Comparison of ENCODE assay signal across 12 cellular contexts in genomic region chr5:43773032-43773830, GRCh38.
DNase-seq lines count a peak whose midpoint lies in the region; ATAC-seq, FAIRE-seq and TF ChIP-seq lines count a peak whose summit lies in the region.
"Had no signal": no experiment of that assay in that cellular context is flagged by ENCODE, and none has a peak within 500 bp of the region (broad histone marks: within the 10 kb centered on the region; RNA-seq: fewer than 3 reads in every experiment).

No MANE protein-coding gene starts in this region.

- peak overlapping the region; percentile 77 to 89 for H4K8ac ChIP-seq in IMR-90 (ENCODE audit: low read depth in 2 of 2, low read length in 2 of 2)

- peak overlapping the region; percentile 93 for H3K23ac ChIP-seq in IMR-90 (ENCODE audit: low read depth, low read length)

- no peak overlapping the region for H2AK9ac ChIP-seq in IMR-90 (replicated peaks; ENCODE audit: low read depth, low read length, poor library complexity)

- peak overlapping the region; percentile 85; the same call in 1 of the 2 replicates for H2AK5ac ChIP-seq in IMR-90 (ENCODE audit: low read depth, low read length)

- peak overlapping the region; percentile 81 for H3K14ac ChIP-seq in IMR-90 (replicated peaks; ENCODE audit: low read depth, low read length)

- no peaks in the 10 kb centered on the region for H3K79me1 ChIP-seq in IMR-90 (ENCODE audit: low read depth in 1 of 2, low read length in 2 of 2)

- peak overlapping the region; percentile 56 for H4K5ac ChIP-seq in IMR-90 (ENCODE audit: low read depth, low read length)

- H4K20me1 ChIP-seq in IMR-90 (ENCODE audit: insufficient read depth, low read length) (no peaks in the 10 kb centered on the region), astrocyte (ENCODE audit: insufficient read depth, low read length) (no peaks in the 10 kb centered on the region)

- H3K27ac Mint-ChIP-seq in Caco-2 (ENCODE audit: unreplicated experiment), result peak overlapping the region; percentile 91
- peak overlapping the region; percentile 99 for H3K27ac Mint-ChIP-seq in astrocyte (ENCODE audit: unreplicated experiment)
- H3K27ac Mint-ChIP-seq in natural killer cell treated with Interleukin-12 subunit alpha and Interleukin-12 subunit beta and Interleukin-15 and Interleukin-18, amount 100 ng/mL, for 72 hours, result peak overlapping the region in 1 of 2 donors; percentile 51
- H3K27ac Mint-ChIP-seq: dendritic cell treated with granulocyte-macrophage colony-stimulating factor and Interleukin-4, amounts not matched to agents 40 ng/mL and 50 ng/mL, for 4 days had no signal

- H3K27ac ChIP-seq in IMR-90 (ENCODE audit: insufficient read depth, low read length) (peak overlapping the region; percentile 91), astrocyte (ENCODE audit: low read depth, low read length) (peak overlapping the region; percentile 14)

- intact Hi-C loops in Caco-2 (cut with micrococcal nuclease; ENCODE audit: unreplicated experiment) (no loop called here), IMR-90 (cut with micrococcal nuclease) (loop anchor here (5.0 kb wide), 1 partner anchor 224 kb away; no protein-coding TSS in a partner anchor)

- H3K4me1 ChIP-seq in Caco-2 (peaks cover 15% of the 10 kb centered on the region), IMR-90 (ENCODE audit: control insufficient read depth, insufficient read depth, low read length) (peaks cover 8% of the 10 kb centered on the region), astrocyte (ENCODE audit: insufficient read depth, low read length) (peaks cover 6% of the 10 kb centered on the region)

- no peaks in the 10 kb centered on the region for H3K27me3 ChIP-seq in Caco-2 (replicated peaks; ENCODE audit: control insufficient read depth, insufficient read depth, low read length)
- no peaks in the 10 kb centered on the region for H3K27me3 ChIP-seq in IMR-90 (ENCODE audit: control insufficient read depth, insufficient read depth, low read length)
- H3K27me3 ChIP-seq in astrocyte (ENCODE audit: insufficient read depth, low read length), result no peaks in the 10 kb centered on the region

- dilution Hi-C loops in IMR-90 (cut with HindIII; ENCODE audit: low sequenced_read_pairs, unreplicated experiment), result no loop called here

- peaks cover 12% of the 10 kb centered on the region for H3K4me1 Mint-ChIP-seq in Caco-2 (ENCODE audit: low read depth, unreplicated experiment)
- peaks cover 25% of the 10 kb centered on the region for H3K4me1 Mint-ChIP-seq in astrocyte (ENCODE audit: low read depth, unreplicated experiment)
- no peaks in the 10 kb centered on the region for H3K4me1 Mint-ChIP-seq in natural killer cell treated with Interleukin-12 subunit alpha and Interleukin-12 subunit beta and Interleukin-15 and Interleukin-18, amount 100 ng/mL, for 72 hours (ENCODE audit: low read depth in 2 of 2)

- H2AFZ ChIP-seq in IMR-90 (replicated peaks; ENCODE audit: low read length, poor library complexity), result no peak overlapping the region
- H2AFZ ChIP-seq in astrocyte (ENCODE audit: low read depth, low read length), result peak overlapping the region; percentile 3

- no peak for FAIRE-seq in astrocyte (lab: Jason Lieb, UNC)
- FAIRE-seq: GM12878 had no signal

- H3K4me3 Mint-ChIP-seq in Caco-2 (ENCODE audit: unreplicated experiment), result no peak overlapping the region
- H3K4me3 Mint-ChIP-seq in astrocyte (ENCODE audit: unreplicated experiment), result no peak overlapping the region
- H3K4me3 Mint-ChIP-seq in natural killer cell treated with Interleukin-12 subunit alpha and Interleukin-12 subunit beta and Interleukin-15 and Interleukin-18, amount 100 ng/mL, for 72 hours, result no peak overlapping the region
- H3K4me3 Mint-ChIP-seq: dendritic cell treated with granulocyte-macrophage colony-stimulating factor and Interleukin-4, amounts not matched to agents 40 ng/mL and 50 ng/mL, for 4 days had no signal

- 0% methylated on average over 1 of the region's 4 CpGs; no CpG with 5 or more reads in 1 of the 2 experiments for WGBS in IMR-90 (ENCODE audit: extremely low coverage in 2 of 2, insufficient read length in 1 of 2), 2 experiments

- H3K36me3 ChIP-seq in Caco-2 (ENCODE audit: control insufficient read depth, insufficient read depth, low read length) (no peaks in the 10 kb centered on the region), IMR-90 (ENCODE audit: control insufficient read depth, insufficient read depth, low read length) (no peaks in the 10 kb centered on the region), astrocyte (ENCODE audit: insufficient read depth, low read length) (no peaks in the 10 kb centered on the region)

- H2BK15ac ChIP-seq in IMR-90 (ENCODE audit: low read depth, low read length), result peak overlapping the region; percentile 96; the same call in 2 of the 3 replicates

- no peak for TF ChIP-seq POLR2A in IMR-90 (IDR thresholded peaks at IDR 0.05; ENCODE audit: low read depth, low read length)

- H3K4ac ChIP-seq in IMR-90 (ENCODE audit: low read depth, low read length), result peak overlapping the region; percentile 96

- in situ Hi-C loops in IMR-90 (cut with MboI; ENCODE audit: low sequenced_read_pairs), result no loop called here

- H3K27me3 Mint-ChIP-seq in Caco-2 (ENCODE audit: insufficient read depth, unreplicated experiment) (no peaks in the 10 kb centered on the region), astrocyte (ENCODE audit: low read depth, unreplicated experiment) (no peaks in the 10 kb centered on the region)
- no peaks in the 10 kb centered on the region for H3K27me3 Mint-ChIP-seq in natural killer cell treated with Interleukin-12 subunit alpha and Interleukin-12 subunit beta and Interleukin-15 and Interleukin-18, amount 100 ng/mL, for 72 hours
- H3K27me3 Mint-ChIP-seq: dendritic cell treated with granulocyte-macrophage colony-stimulating factor and Interleukin-4, amounts not matched to agents 40 ng/mL and 50 ng/mL, for 4 days had no signal

- peak overlapping the region; percentile 99 for H2BK20ac ChIP-seq in IMR-90 (ENCODE audit: low read depth, low read length)

- TF ChIP-seq CTCF in Caco-2 (IDR thresholded peaks at IDR 0.05; ENCODE audit: insufficient read depth in 1 of 2, low read depth in 1 of 2, low read length in 1 of 2, severe bottlenecking in 1 of 2, unreplicated experiment in 1 of 2), result no peak
- no peak for TF ChIP-seq CTCF in IMR-90 (conservative IDR thresholded peaks at IDR 0.05; ENCODE audit: low read depth, low read length)
- no peak for TF ChIP-seq CTCF in astrocyte (IDR thresholded peaks at IDR 0.05; ENCODE audit: insufficient read depth, low read depth, low read length)

- POLR2A ChIA-PET in Caco-2 (lab: Charles Lee) (no interaction called here), IMR-90 (lab: Charles Lee; ENCODE audit: unreplicated experiment) (no interaction called here)

- H3K9ac ChIP-seq in IMR-90 (ENCODE audit: low read depth, low read length) (peak overlapping the region; percentile 1), astrocyte (ENCODE audit: low read length) (no peak overlapping the region)

- DNase-seq in Caco-2 (peak in 1 of 2 experiments; percentile 12), IMR-90 (peak; percentile 67), astrocyte (ENCODE audit: low read depth) (peak; percentile 76), lung microvascular endothelial cell (ENCODE audit: low read depth in 2 of 2) (peak; percentile 10 to 61), hypothalamus (lab: John Stamatoyannopoulos, UW) (no peak)
- no peak for DNase-seq in natural killer cell treated with Interleukin-12 subunit alpha and Interleukin-12 subunit beta and Interleukin-15 and Interleukin-18, amount 100 ng/mL, for 72 hours (ENCODE audit: low spot score)
- DNase-seq: activated CD4-positive, alpha-beta T cell treated with anti-CD3 and anti-CD28 coated beads for 4 hours; NCI-H2171 treated with DMSO at 0.1 percent for 48 hours had no signal

- H3K4me2 ChIP-seq in IMR-90 (ENCODE audit: low read depth, low read length) (peak overlapping the region; percentile 54; the same call in 1 of the 2 replicates), astrocyte (ENCODE audit: low read length) (peak overlapping the region; percentile 60)

- no peaks in the 10 kb centered on the region for H3K79me2 ChIP-seq in astrocyte (ENCODE audit: insufficient read depth, low read length)

- ATAC-seq in IMR-90 (ENCODE audit: low read depth) (peak; percentile 48), HG03175 (IDR thresholded peaks at IDR 0.05; ENCODE audit: unreplicated experiment) (no peak), GM21529 (IDR thresholded peaks at IDR 0.05; ENCODE audit: unreplicated experiment) (no peak)
- no peak for ATAC-seq in natural killer cell treated with Interleukin-12 subunit alpha and Interleukin-12 subunit beta and Interleukin-15 and Interleukin-18, amount 100 ng/mL, for 72 hours
- ATAC-seq: GM12878 had no signal

- peaks cover 4% of the 10 kb centered on the region for H3K9me1 ChIP-seq in IMR-90 (ENCODE audit: insufficient read depth, low read length)

- peak overlapping the region; percentile 70 for H3K18ac ChIP-seq in IMR-90 (ENCODE audit: low read depth, low read length)

- H2BK5ac ChIP-seq in IMR-90 (ENCODE audit: low read depth, low read length, poor library complexity, severe bottlenecking), result peak overlapping the region; percentile 91

- H3K56ac ChIP-seq in IMR-90 (ENCODE audit: extremely low read depth, insufficient read depth, low read length), result peak overlapping the region; percentile 94

- CTCF ChIA-PET in Caco-2 (lab: Charles Lee), result no interaction called here
- CTCF ChIA-PET in IMR-90 (lab: Yijun Ruan, JAX), result interaction anchor here (0.6 kb wide), 1 partner anchor 342 kb away, joined by 3 read pairs; no protein-coding TSS in a partner anchor

- H3K9me3 Mint-ChIP-seq in Caco-2 (ENCODE audit: unreplicated experiment) (peaks cover 24% of the 10 kb centered on the region), astrocyte (ENCODE audit: unreplicated experiment) (peaks cover 2% of the 10 kb centered on the region)
- no peaks in the 10 kb centered on the region for H3K9me3 Mint-ChIP-seq in natural killer cell treated with Interleukin-12 subunit alpha and Interleukin-12 subunit beta and Interleukin-15 and Interleukin-18, amount 100 ng/mL, for 72 hours

- BruUV-seq in Caco-2 (replicated peaks; lab: Mats Ljungman, UMichigan) (no TSS peak), IMR-90 (replicated peaks; lab: Mats Ljungman, UMichigan) (no TSS peak)

- TF ChIP-seq RAD21 in IMR-90 (IDR thresholded peaks at IDR 0.05; ENCODE audit: low read length), result no peak

- H3K9me3 ChIP-seq in Caco-2 (no peaks in the 10 kb centered on the region), IMR-90 (ENCODE audit: control insufficient read depth, insufficient read depth, low read length) (no peaks in the 10 kb centered on the region), astrocyte (ENCODE audit: insufficient read depth, low read depth, low read length) (no peaks in the 10 kb centered on the region)

- H2BK120ac ChIP-seq in IMR-90 (ENCODE audit: low read depth, low read length), result peak overlapping the region; percentile 100

- H3K4me3 ChIP-seq in Caco-2 (ENCODE audit: low read depth, low read length), result no peak overlapping the region
- H3K4me3 ChIP-seq in IMR-90 (ENCODE audit: insufficient read depth, low read depth, low read length), result no peak overlapping the region
- no peak overlapping the region for H3K4me3 ChIP-seq in astrocyte (ENCODE audit: insufficient read depth, low read depth, low read length)
- H3K4me3 ChIP-seq: GM12878 had no signal

- peak overlapping the region; percentile 97 for H4K91ac ChIP-seq in IMR-90 (ENCODE audit: insufficient read depth, low read depth, low read length)

- H3K36me3 Mint-ChIP-seq in Caco-2 (ENCODE audit: insufficient read depth, unreplicated experiment), result no peaks in the 10 kb centered on the region
- no peaks in the 10 kb centered on the region for H3K36me3 Mint-ChIP-seq in astrocyte (ENCODE audit: low read depth, unreplicated experiment)
- no peaks in the 10 kb centered on the region for H3K36me3 Mint-ChIP-seq in natural killer cell treated with Interleukin-12 subunit alpha and Interleukin-12 subunit beta and Interleukin-15 and Interleukin-18, amount 100 ng/mL, for 72 hours

Comparison
In these comparisons a context has a peak if more than half of its experiments do, and no peak if none do; other contexts are left out.
1. DNase-seq: peak in IMR-90 (single experiment), astrocyte (single experiment) and lung microvascular endothelial cell (2 of 2); none in hypothalamus (0 of 51) and natural killer cell treated with Interleukin-12 subunit alpha and Interleukin-12 subunit beta and Interleukin-15 and Interleukin-18, amount 100 ng/mL, for 72 hours (single experiment).